8 cellular contexts compared by ENCODE assay signal in the genomic region with DNA sequence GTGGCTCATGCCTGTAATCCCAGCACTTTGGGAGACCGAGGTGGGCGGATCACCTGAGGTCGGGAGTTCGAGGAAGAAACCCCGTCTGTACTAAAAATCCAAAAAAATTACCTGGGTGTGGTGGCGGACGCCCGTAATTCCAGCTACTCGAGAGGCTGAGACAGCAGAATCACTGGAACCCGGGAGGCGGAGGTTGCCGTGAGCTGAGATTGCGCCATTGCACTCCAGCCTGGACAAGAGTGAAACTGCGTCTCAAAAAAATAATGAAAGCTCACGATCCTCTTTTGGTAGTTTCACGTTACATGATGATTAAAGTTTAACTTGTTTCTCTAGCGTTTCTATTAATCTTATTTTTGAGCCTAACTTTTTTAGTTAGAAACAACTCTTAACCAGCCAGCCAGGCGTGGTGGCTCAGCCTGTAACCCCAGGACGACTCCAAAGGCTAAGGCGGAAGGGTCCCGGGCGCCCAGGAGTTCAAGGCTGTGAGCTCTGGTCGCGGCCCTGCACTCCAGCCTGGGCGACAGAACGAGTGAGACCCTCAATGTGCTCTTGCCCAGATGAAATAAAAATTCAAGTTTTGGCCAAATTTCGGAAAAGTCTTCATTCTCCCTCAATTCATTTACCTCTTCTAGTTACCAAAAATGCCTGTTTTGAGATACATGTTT. TPM values are rescaled to one million over a fixed set of nuclear protein-coding genes. Genes with fewer than 3 reads are reported as not detected.
A peak's percentile ranks its signal among the peaks of the same experiment; 100 is the strongest.
DNase-seq lines count a peak whose midpoint lies in the region; ATAC-seq and TF ChIP-seq lines count a peak whose summit lies in the region.

No MANE protein-coding gene starts in this region.

- no peaks in the 10 kb centered on the region for H3K27me3 Mint-ChIP-seq in activated T-cell treated with anti-CD3 and anti-CD28 coated beads, Interleukin-2, amount 50 U/mL, for 4 hours (ENCODE audit: low read depth)
- no peaks in the 10 kb centered on the region for H3K27me3 Mint-ChIP-seq in activated naive CD8-positive, alpha-beta T cell treated with anti-CD3 and anti-CD28 coated beads, Interleukin-2, amount 50 U/mL, for 24 hours

- in situ Hi-C loops in transverse colon (cut with MboI; ENCODE audit: low pct_ligation_motif_present in 1 of 4, low pct_unique_long_range_greater_than_20kb in 1 of 4, low sequenced_read_pairs in 3 of 4) = no loop called here

- no peak for TF ChIP-seq EP300 in transverse colon (IDR thresholded peaks at IDR 0.05; ENCODE audit: low read depth)

- DNase-seq in activated T-cell treated with anti-CD3 and anti-CD28 coated beads, Interleukin-2, amount 50 U/mL, for 4 hours = no peak
- DNase-seq in activated T-cell treated with anti-CD3 and anti-CD28 coated beads for 4 hours (no peak), kidney tubule cell (ENCODE audit: low spot score) (peak; percentile 17), transverse colon (no peak), COLO668 (lab: John Stamatoyannopoulos, UW; ENCODE audit: unreplicated experiment) (no peak)
- no peak for DNase-seq in activated naive CD8-positive, alpha-beta T cell treated with anti-CD3 and anti-CD28 coated beads, Interleukin-2, amount 50 U/mL, for 24 hours

- peaks cover 21 to 29% (median 25%) of the 10 kb centered on the region in 4 donors for H3K4me1 ChIP-seq in transverse colon

- H3K36me3 Mint-ChIP-seq in activated T-cell treated with anti-CD3 and anti-CD28 coated beads, Interleukin-2, amount 50 U/mL, for 4 hours (ENCODE audit: insufficient read depth) = peaks cover 5% of the 10 kb centered on the region
- H3K36me3 Mint-ChIP-seq in activated naive CD8-positive, alpha-beta T cell treated with anti-CD3 and anti-CD28 coated beads, Interleukin-2, amount 50 U/mL, for 24 hours (ENCODE audit: low read depth) = peaks cover 19% of the 10 kb centered on the region

- no peaks in the 10 kb centered on the region for H3K9me3 Mint-ChIP-seq in activated T-cell treated with anti-CD3 and anti-CD28 coated beads, Interleukin-2, amount 50 U/mL, for 4 hours
- no peaks in the 10 kb centered on the region for H3K9me3 Mint-ChIP-seq in activated naive CD8-positive, alpha-beta T cell treated with anti-CD3 and anti-CD28 coated beads, Interleukin-2, amount 50 U/mL, for 24 hours

- WGBS in transverse colon (ENCODE audit: low coverage in 1 of 2), 2 donors = 73 to 85% methylated on average over 12 to 27 of the region's 27 CpGs

- no peaks in the 10 kb centered on the region for H3K36me3 ChIP-seq in transverse colon

- intact Hi-C loops in transverse colon (cut with DNase I; ENCODE audit: low total_unique reads) = no loop called here

- no peak for TF ChIP-seq CTCF in transverse colon (IDR thresholded peaks at IDR 0.05)

- no peak for TF ChIP-seq POLR2A in transverse colon (IDR thresholded peaks at IDR 0.05)

- H3K27ac Mint-ChIP-seq in activated naive CD8-positive, alpha-beta T cell treated with anti-CD3 and anti-CD28 coated beads, Interleukin-2, amount 50 U/mL, for 24 hours = peak overlapping the region; percentile 98

- peaks cover 37% of the 10 kb centered on the region for H3K4me1 Mint-ChIP-seq in activated T-cell treated with anti-CD3 and anti-CD28 coated beads, Interleukin-2, amount 50 U/mL, for 4 hours (ENCODE audit: low read depth)
- H3K4me1 Mint-ChIP-seq in activated naive CD8-positive, alpha-beta T cell treated with anti-CD3 and anti-CD28 coated beads, Interleukin-2, amount 50 U/mL, for 24 hours = peaks cover 45% of the 10 kb centered on the region

- no peaks in the 10 kb centered on the region for H3K9me3 ChIP-seq in transverse colon

- H3K4me3 Mint-ChIP-seq in activated T-cell treated with anti-CD3 and anti-CD28 coated beads, Interleukin-2, amount 50 U/mL, for 4 hours = peak overlapping the region; percentile 89
- peak overlapping the region; percentile 85 for H3K4me3 Mint-ChIP-seq in activated naive CD8-positive, alpha-beta T cell treated with anti-CD3 and anti-CD28 coated beads, Interleukin-2, amount 50 U/mL, for 24 hours

- no peak for ATAC-seq in activated T-cell treated with anti-CD3 and anti-CD28 coated beads, Interleukin-2, amount 50 U/mL, for 4 hours
- ATAC-seq in activated naive CD8-positive, alpha-beta T cell treated with anti-CD3 and anti-CD28 coated beads, Interleukin-2, amount 50 U/mL, for 24 hours = no peak
- ATAC-seq in GM18498 (IDR thresholded peaks at IDR 0.05; ENCODE audit: unreplicated experiment) = no peak
- no peak for ATAC-seq in HG03039 (IDR thresholded peaks at IDR 0.05; ENCODE audit: unreplicated experiment)

- H3K27ac ChIP-seq in transverse colon = peak overlapping the region; percentile 89 to 100 (median 94)

- H3K4me3 ChIP-seq in transverse colon = peak overlapping the region in 2 of 4 donors; percentile 56 to 96

- no peaks in the 10 kb centered on the region for H3K27me3 ChIP-seq in transverse colon

RNA-seq across cellular contexts. Expression of a gene that starts 1.2 kb away (rescaled TPM):
- total RNA-seq in activated T-cell treated with anti-CD3 and anti-CD28 coated beads, Interleukin-2, amount 50 U/mL, for 4 hours = 10 to 100 TPM; 44.1 to 52.1 (median 49.0) TPM
- 100 to 1,000 TPM in 1 of 4 donors, 10 to 100 TPM in 3; 58.3 to 105 (median 65.8) TPM for total RNA-seq in transverse colon

RNA-seq across cellular contexts. Expression of a gene that starts 13.3 kb away (rescaled TPM):
- under 1 TPM; 0.08 to 0.18 (median 0.11) TPM for total RNA-seq in activated T-cell treated with anti-CD3 and anti-CD28 coated beads, Interleukin-2, amount 50 U/mL, for 4 hours
- total RNA-seq in transverse colon = under 1 TPM; 0.41 to 0.79 (median 0.67) TPM
